ENCODE assay signal across 10 cellular contexts in the genomic region with DNA sequence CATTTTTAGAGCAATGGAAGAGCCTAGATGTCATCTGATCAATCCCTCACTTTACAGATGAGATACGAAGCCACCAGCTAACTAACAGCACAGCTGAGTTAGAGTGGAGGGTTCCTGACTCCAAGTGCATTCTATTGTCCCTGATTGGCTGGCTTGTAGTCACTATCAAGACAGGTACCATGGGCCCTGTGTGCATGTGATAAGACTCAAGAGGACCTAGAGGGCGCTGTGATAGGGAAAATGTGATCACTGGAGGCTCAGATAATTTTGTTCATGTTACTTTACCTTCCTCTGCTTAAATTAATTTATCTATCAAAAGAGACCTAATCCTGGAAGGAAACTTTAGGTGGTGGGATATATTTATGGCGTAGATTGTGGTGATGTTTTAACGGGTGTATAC. TPM values are rescaled to one million over a fixed set of nuclear protein-coding genes. Genes with fewer than 3 reads are reported as not detected.
DNase-seq lines count a peak whose midpoint lies in the region; ATAC-seq, FAIRE-seq and TF ChIP-seq lines count a peak whose summit lies in the region.
"Had no signal": no experiment of that assay in that cellular context is flagged by ENCODE, and none has a peak within 500 bp of the region (broad histone marks: within the 10 kb centered on the region; RNA-seq: fewer than 3 reads in every experiment).

No MANE protein-coding gene starts in this region.

- no peak overlapping the region for H2AFZ ChIP-seq in SK-N-SH (ENCODE audit: low read depth)

- no peaks in the 10 kb centered on the region for H3K36me3 ChIP-seq in SK-N-SH (replicated peaks in 1 of 2; ENCODE audit: control insufficient read depth in 1 of 2, insufficient read depth in 2 of 2, low read length in 1 of 2)
- H3K36me3 ChIP-seq in uterus = no peaks in the 10 kb centered on the region

- H3K4me1 ChIP-seq in SK-N-SH (ENCODE audit: control insufficient read depth in 1 of 2, insufficient read depth in 2 of 2, low read depth in 1 of 2, low read length in 1 of 2) (no peaks in the 10 kb centered on the region), uterus (no peaks in the 10 kb centered on the region)

- TF ChIP-seq POLR2A in uterus (IDR thresholded peaks at IDR 0.05) = no peak

- H3K27ac ChIP-seq in SK-N-SH (ENCODE audit: low read depth in 2 of 2, low read length in 1 of 2) (no peak overlapping the region), uterus (no peak overlapping the region)

- no peaks in the 10 kb centered on the region for H3K9me2 ChIP-seq in SK-N-SH

- DNase-seq in D721Med (ENCODE audit: insufficient read length, low spot score) = no peak
- DNase-seq in HCEC 1CT = peak; percentile 5
- DNase-seq in SK-N-SH = peak; percentile 42
- peak; percentile 14 for DNase-seq in iris pigment epithelial cell (ENCODE audit: low read depth)
- no peak for DNase-seq in NCI-H446 treated with DMSO at 0.1 percent for 48 hours (lab: John Stamatoyannopoulos, UW)
- DNase-seq in uterus = no peak
- no peak for DNase-seq in stimulated activated CD4-positive, alpha-beta T cell treated with anti-CD3 and anti-CD28 coated beads, Interleukin-4, amount 100 ng/mL, for 1 hour
- DNase-seq: activated T-cell treated with anti-CD3 and anti-CD28 coated beads, Interleukin-2, amount 50 U/mL, for 4 hours; NCI-H1930 had no signal

- POLR2A ChIA-PET in SK-N-SH (lab: Yijun Ruan, JAX) = no interaction called here

- no peak overlapping the region for H3K4me2 ChIP-seq in SK-N-SH

- no peak for ATAC-seq in HG03175 (IDR thresholded peaks at IDR 0.05; ENCODE audit: unreplicated experiment)
- ATAC-seq: activated T-cell treated with anti-CD3 and anti-CD28 coated beads, Interleukin-2, amount 50 U/mL, for 4 hours had no signal

- H3K9me3 ChIP-seq in SK-N-SH (no peaks in the 10 kb centered on the region), uterus (no peaks in the 10 kb centered on the region)

- intact Hi-C loops in uterus (cut with DNase I; ENCODE audit: low total_unique reads) = no loop called here

- no peaks in the 10 kb centered on the region for H3F3A ChIP-seq in SK-N-SH (replicated peaks; ENCODE audit: insufficient read depth)

- no peak for TF ChIP-seq RAD21 in SK-N-SH (IDR thresholded peaks at IDR 0.05; ENCODE audit: low read length)

- no peak overlapping the region for H3K4me3 ChIP-seq in SK-N-SH (ENCODE audit: low read depth in 2 of 2, low read length in 1 of 2)
- H3K4me3 ChIP-seq in uterus = no peak overlapping the region

- H3K27me3 ChIP-seq in SK-N-SH (ENCODE audit: insufficient read depth) (no peaks in the 10 kb centered on the region), uterus (no peaks in the 10 kb centered on the region)

- WGBS in SK-N-SH (ENCODE audit: low lambda C conversion rate) = 47% methylated on average over 3 of the region's 4 CpGs

- TF ChIP-seq CTCF in D721Med (IDR thresholded peaks at IDR 0.05; ENCODE audit: insufficient read depth, missing control alignments) (peak; percentile 24), SK-N-SH (IDR thresholded peaks at IDR 0.05) (peak; percentile 37), uterus (IDR thresholded peaks at IDR 0.05) (no peak)

- no peaks in the 10 kb centered on the region for H4K20me1 ChIP-seq in SK-N-SH (ENCODE audit: insufficient read depth)

- CTCF ChIA-PET in SK-N-SH (lab: Yijun Ruan, JAX) = no interaction called here

- no peak overlapping the region for H3K9ac ChIP-seq in SK-N-SH

- TF ChIP-seq EP300 in SK-N-SH (IDR thresholded peaks at IDR 0.05; ENCODE audit: borderline replicate concordance in 1 of 2, low read depth in 1 of 2, low read length in 1 of 2) = no peak

- FAIRE-seq in D721Med (lab: Jason Lieb, UNC) = no peak

- no peaks in the 10 kb centered on the region for H3K79me2 ChIP-seq in SK-N-SH (ENCODE audit: insufficient read depth)

TF ChIP-seq in SK-N-SH, 30 proteins besides CTCF, POLR2A, EP300 and RAD21:
- TF ChIP-seq MXI1 (IDR thresholded peaks at IDR 0.05; ENCODE audit: low read depth, low read length) = no peak

RNA-seq across cellular contexts. Expression of a gene that starts 19.5 kb away (rescaled TPM):
- polyA plus RNA-seq in SK-N-SH (2012; rRNA removed) = 20.1 and 20.6 TPM in 2 replicates
- 17.8 and 20.6 TPM in 2 replicates for polyA plus RNA-seq in SK-N-SH (2012; cell fraction: cytosol; rRNA removed)
- polyA plus RNA-seq in SK-N-SH (2012; cell fraction: nucleus; rRNA removed) = 38.7 and 58.2 TPM in 2 replicates
- 10 to 100 TPM; 31.5 to 67.1 (median 39.7) TPM for total RNA-seq in uterus

Comparison
In these comparisons a context has a peak if more than half of its experiments do, and no peak if none do; other contexts are left out.
1. DNase-seq: peak in HCEC 1CT (single experiment), SK-N-SH (single experiment) and iris pigment epithelial cell (single experiment); none in D721Med (single experiment), NCI-H446 treated with DMSO at 0.1 percent for 48 hours (single experiment), uterus (0 of 2) and stimulated activated CD4-positive, alpha-beta T cell treated with anti-CD3 and anti-CD28 coated beads, Interleukin-4, amount 100 ng/mL, for 1 hour (single experiment).
2. CTCF ChIP-seq: peak in D721Med (single experiment) and SK-N-SH (single experiment); none in uterus (0 of 4).